24 cellular contexts compared by ENCODE assay signal in genomic region chr1:194707074-194707473, GRCh38.
"Had no signal": no experiment of that assay in that cellular context is flagged by ENCODE, and none has a peak within 500 bp of the region (broad histone marks: within the 10 kb centered on the region; RNA-seq: fewer than 3 reads in every experiment).

No MANE protein-coding gene starts in this region.

- H3K4me3 ChIP-seq: ascending aorta, body of pancreas had no signal

- H3K9me3 Mint-ChIP-seq: activated naive CD4-positive, alpha-beta T cell treated with anti-CD3 and anti-CD28 coated beads, Interleukin-2, amount 50 U/mL, for 24 hours; activated naive CD8-positive, alpha-beta T cell treated with anti-CD3 and anti-CD28 coated beads, Interleukin-2, amount 50 U/mL, for 24 hours; activated T-cell treated with anti-CD3 and anti-CD28 coated beads, Interleukin-2, amount 50 U/mL, for 24 hours; activated T-helper 1 cell treated with anti-CD3 and anti-CD28 coated beads, Interleukin-12 subunit alpha, Interleukin-12 subunit beta, Interleukin-2, Interleukin-4 antibody, amounts not matched to agents 30 ng/mL and 10 ng/mL and 1 ng/mL, durations not matched to agents 14 hours and 24 hours and 36 hours; T-helper 1 cell treated with Interleukin-12 subunit alpha and Interleukin-12 subunit beta and Interleukin-4 antibody, amounts not matched to agents 30 μg/mL and 1 μg/mL, for 36 hours; WTC11 had no signal

- H3K27me3 Mint-ChIP-seq: activated CD8-positive, alpha-beta memory T cell treated with anti-CD3 and anti-CD28 coated beads, Interleukin-2, amount 10 ng/mL, durations not matched to agents 7 days and 5 days; activated naive CD4-positive, alpha-beta T cell treated with anti-CD3 and anti-CD28 coated beads, Interleukin-2, amount 50 U/mL, for 24 hours; activated naive CD8-positive, alpha-beta T cell treated with anti-CD3 and anti-CD28 coated beads, Interleukin-2, amount 50 U/mL, for 24 hours; activated T-cell treated with anti-CD3 and anti-CD28 coated beads, Interleukin-2, amount 50 U/mL, for 24 hours had no signal

- DNase-seq: activated CD4-positive, alpha-beta T cell treated with anti-CD3 and anti-CD28 coated beads for 48 hours; activated CD4-positive, alpha-beta T cell treated with anti-CD3 and anti-CD28 coated beads, Interleukin-2, amount 50 U/mL, for 48 hours; activated CD4-positive, CD25-positive, alpha-beta regulatory T cell treated with anti-CD3 and anti-CD28 coated beads, Interleukin-2, amount 50 U/mL, for 72 hours; activated CD8-positive, alpha-beta memory T cell treated with anti-CD3 and anti-CD28 coated beads, Interleukin-2, amount 10 ng/mL, durations not matched to agents 7 days and 5 days; activated effector memory CD4-positive, alpha-beta T cell treated with Interleukin-2 at 50 U/mL for 16 hours; activated naive CD4-positive, alpha-beta T cell; activated naive CD8-positive, alpha-beta T cell treated with anti-CD3 and anti-CD28 coated beads, Interleukin-2, amount 50 U/mL, for 24 hours; activated T-cell treated with anti-CD3 and anti-CD28 coated beads, Interleukin-2, amount 50 U/mL, for 24 hours; amniotic stem cell; body of pancreas; central memory CD4-positive, alpha-beta T cell; Kasumi-1; NCI-H1048; NCI-H1930; NCI-H524; RPMI8226 had no signal

- H3K4me3 Mint-ChIP-seq: activated CD8-positive, alpha-beta memory T cell treated with anti-CD3 and anti-CD28 coated beads, Interleukin-2, amount 10 ng/mL, durations not matched to agents 7 days and 5 days; activated naive CD4-positive, alpha-beta T cell treated with anti-CD3 and anti-CD28 coated beads, Interleukin-2, amount 50 U/mL, for 24 hours; activated naive CD8-positive, alpha-beta T cell treated with anti-CD3 and anti-CD28 coated beads, Interleukin-2, amount 50 U/mL, for 24 hours; activated T-cell treated with anti-CD3 and anti-CD28 coated beads, Interleukin-2, amount 50 U/mL, for 24 hours; activated T-helper 1 cell treated with anti-CD3 and anti-CD28 coated beads, Interleukin-12 subunit alpha, Interleukin-12 subunit beta, Interleukin-2, Interleukin-4 antibody, amounts not matched to agents 30 ng/mL and 10 ng/mL and 1 ng/mL, durations not matched to agents 14 hours and 24 hours and 36 hours; T-helper 1 cell treated with Interleukin-12 subunit alpha and Interleukin-12 subunit beta and Interleukin-4 antibody, amounts not matched to agents 30 μg/mL and 1 μg/mL, for 36 hours; WTC11 had no signal

- H3K9me3 ChIP-seq: ascending aorta, body of pancreas had no signal

- H3K27ac Mint-ChIP-seq: activated CD8-positive, alpha-beta memory T cell treated with anti-CD3 and anti-CD28 coated beads, Interleukin-2, amount 10 ng/mL, durations not matched to agents 7 days and 5 days; activated naive CD4-positive, alpha-beta T cell treated with anti-CD3 and anti-CD28 coated beads, Interleukin-2, amount 50 U/mL, for 24 hours; activated naive CD8-positive, alpha-beta T cell treated with anti-CD3 and anti-CD28 coated beads, Interleukin-2, amount 50 U/mL, for 24 hours; activated T-cell treated with anti-CD3 and anti-CD28 coated beads, Interleukin-2, amount 50 U/mL, for 24 hours; activated T-helper 1 cell treated with anti-CD3 and anti-CD28 coated beads, Interleukin-12 subunit alpha, Interleukin-12 subunit beta, Interleukin-2, Interleukin-4 antibody, amounts not matched to agents 30 ng/mL and 10 ng/mL and 1 ng/mL, durations not matched to agents 14 hours and 24 hours and 36 hours; T-helper 1 cell treated with Interleukin-12 subunit alpha and Interleukin-12 subunit beta and Interleukin-4 antibody, amounts not matched to agents 30 μg/mL and 1 μg/mL, for 36 hours; WTC11 had no signal

- H3K36me3 ChIP-seq: ascending aorta had no signal

- H3K4me1 ChIP-seq: ascending aorta, body of pancreas had no signal

- H3K4me1 Mint-ChIP-seq: activated CD8-positive, alpha-beta memory T cell treated with anti-CD3 and anti-CD28 coated beads, Interleukin-2, amount 10 ng/mL, durations not matched to agents 7 days and 5 days; activated naive CD4-positive, alpha-beta T cell treated with anti-CD3 and anti-CD28 coated beads, Interleukin-2, amount 50 U/mL, for 24 hours; activated naive CD8-positive, alpha-beta T cell treated with anti-CD3 and anti-CD28 coated beads, Interleukin-2, amount 50 U/mL, for 24 hours; WTC11 had no signal

- ATAC-seq: activated CD8-positive, alpha-beta memory T cell treated with anti-CD3 and anti-CD28 coated beads, Interleukin-2, amount 10 ng/mL, durations not matched to agents 7 days and 5 days; activated naive CD8-positive, alpha-beta T cell treated with anti-CD3 and anti-CD28 coated beads, Interleukin-2, amount 50 U/mL, for 24 hours; body of pancreas; Right ventricle myocardium inferior; SK-N-SH treated with all-trans-retinoic acid at 6 μM for 48 hours; WTC11 had no signal

- H3K27ac ChIP-seq: ascending aorta, body of pancreas had no signal

- FAIRE-seq: bronchial epithelial cell had no signal

- H3K27me3 ChIP-seq: ascending aorta, body of pancreas had no signal

- H3K36me3 Mint-ChIP-seq: activated CD8-positive, alpha-beta memory T cell treated with anti-CD3 and anti-CD28 coated beads, Interleukin-2, amount 10 ng/mL, durations not matched to agents 7 days and 5 days; activated naive CD4-positive, alpha-beta T cell treated with anti-CD3 and anti-CD28 coated beads, Interleukin-2, amount 50 U/mL, for 24 hours; WTC11 had no signal
